23 cellular contexts compared by ENCODE assay signal in the genomic region with DNA sequence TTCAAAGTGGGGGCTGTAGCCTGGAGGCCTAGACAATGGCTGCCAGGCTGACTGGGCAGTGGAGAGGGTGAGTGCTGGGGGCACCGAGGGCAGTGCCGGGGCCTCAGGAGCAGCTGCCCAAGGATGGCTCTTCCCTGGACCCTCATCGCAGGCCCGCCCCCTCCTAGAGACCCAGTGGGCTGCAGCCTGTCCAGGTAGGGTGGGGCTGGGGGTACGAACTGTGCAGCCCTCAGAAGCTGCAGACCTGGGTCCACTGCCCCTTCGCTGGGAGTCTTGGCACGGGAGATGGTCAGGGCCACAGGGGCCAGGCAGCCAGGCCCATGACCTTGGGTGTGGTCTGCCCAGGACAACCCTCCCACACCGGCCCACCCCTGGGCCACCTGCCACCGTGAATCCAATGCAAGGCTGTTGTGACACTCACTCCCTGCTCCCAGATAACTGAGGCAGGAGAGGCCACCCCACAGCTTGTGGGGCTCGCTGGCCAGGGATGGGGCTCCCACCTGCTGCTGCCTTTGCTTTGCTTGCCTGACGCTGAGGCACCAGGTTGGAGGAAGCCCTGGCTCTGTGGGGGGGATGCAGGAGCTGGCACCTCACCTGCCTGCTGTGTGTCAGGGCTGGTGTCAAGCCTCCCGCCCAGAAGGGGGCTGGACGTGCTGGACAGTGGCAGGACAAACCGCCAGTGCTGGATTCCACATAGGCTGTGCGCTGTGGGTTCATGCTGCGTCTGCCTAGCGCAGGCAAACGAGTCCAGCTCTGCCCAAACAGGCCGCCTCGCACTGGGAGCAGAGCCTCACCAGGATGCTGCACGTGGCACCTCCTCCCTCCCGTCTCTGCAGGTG. TPM values are rescaled to one million over a fixed set of nuclear protein-coding genes. Genes with fewer than 3 reads are reported as not detected.
A peak's percentile ranks its signal among the peaks of the same experiment; 100 is the strongest.
DNase-seq lines count a peak whose midpoint lies in the region; ATAC-seq and TF ChIP-seq lines count a peak whose summit lies in the region.
"Had no signal": no experiment of that assay in that cellular context is flagged by ENCODE, and none has a peak within 500 bp of the region (broad histone marks: within the 10 kb centered on the region; RNA-seq: fewer than 3 reads in every experiment).

No MANE protein-coding gene starts in this region.

- no peaks in the 10 kb centered on the region for H3K79me1 ChIP-seq in mesenchymal stem cell (replicated peaks; ENCODE audit: low read length, poor library complexity, severe bottlenecking)

- H3K36me3 ChIP-seq in mesenchymal stem cell (ENCODE audit: control insufficient read depth in 1 of 2, insufficient read depth in 2 of 2, low read depth in 1 of 2, low read length in 2 of 2) (no peaks in the 10 kb centered on the region), uterus (no peaks in the 10 kb centered on the region)
- H3K36me3 ChIP-seq: HAP-1 had no signal

- no peak overlapping the region for H2BK5ac ChIP-seq in mesenchymal stem cell (ENCODE audit: low read depth, low read length, poor library complexity, severe bottlenecking)

- no peak overlapping the region for H3K27ac Mint-ChIP-seq in glutamatergic neuron (ENCODE audit: unreplicated experiment)
- H3K27ac Mint-ChIP-seq: activated CD4-positive, alpha-beta T cell treated with anti-CD3 and anti-CD28 coated beads for 36 hours; activated naive CD8-positive, alpha-beta T cell; naive thymus-derived CD4-positive, alpha-beta T cell; progenitor cell of endocrine pancreas; stimulated activated effector memory CD8-positive, alpha-beta T cell treated with anti-CD3 and anti-CD28 coated beads, Interleukin-12 subunit alpha, Interleukin-12 subunit beta, amount 100 ng/mL, for 72 hours had no signal

- H3K23ac ChIP-seq in mesenchymal stem cell (ENCODE audit: low read length in 2 of 2) = no peak overlapping the region

- H3K9me3 ChIP-seq in mesenchymal stem cell (ENCODE audit: control insufficient read depth, low read length) (no peaks in the 10 kb centered on the region), uterus (no peaks in the 10 kb centered on the region)
- H3K9me3 ChIP-seq: HAP-1 had no signal

- H3K9ac ChIP-seq in mesenchymal stem cell (ENCODE audit: low read length) = no peak overlapping the region

- peaks cover 6% of the 10 kb centered on the region for H3K9me3 Mint-ChIP-seq in glutamatergic neuron (ENCODE audit: unreplicated experiment)
- H3K9me3 Mint-ChIP-seq: dendritic cell treated with granulocyte-macrophage colony-stimulating factor and Interleukin-4, amounts not matched to agents 40 ng/mL and 50 ng/mL, for 4 days; stimulated activated effector memory CD8-positive, alpha-beta T cell treated with anti-CD3 and anti-CD28 coated beads, Interleukin-12 subunit alpha, Interleukin-12 subunit beta, amount 100 ng/mL, for 72 hours had no signal

- H2AFZ ChIP-seq in mesenchymal stem cell (ENCODE audit: low read depth, low read length) = no peak overlapping the region

- TF ChIP-seq RAD21 in Ishikawa (IDR thresholded peaks at IDR 0.05; ENCODE audit: low read depth) = no peak

- H4K8ac ChIP-seq in mesenchymal stem cell (ENCODE audit: low read length) = no peak overlapping the region

- no peak overlapping the region for H2BK15ac ChIP-seq in mesenchymal stem cell (ENCODE audit: low read depth, poor library complexity, severe bottlenecking)

- H3K27me3 Mint-ChIP-seq in glutamatergic neuron (ENCODE audit: unreplicated experiment) = peaks cover 6% of the 10 kb centered on the region

- H2BK120ac ChIP-seq in mesenchymal stem cell (ENCODE audit: low read depth, low read length) = no peak overlapping the region

- no peak for TF ChIP-seq POLR2A in uterus (IDR thresholded peaks at IDR 0.05)

- H3K4me2 ChIP-seq in mesenchymal stem cell (ENCODE audit: low read length, poor library complexity, severe bottlenecking) = no peak overlapping the region

- H3K27ac ChIP-seq in mesenchymal stem cell (ENCODE audit: low read length, poor library complexity, severe bottlenecking) (no peak overlapping the region), uterus (no peak overlapping the region)

- ATAC-seq in GM21717 (IDR thresholded peaks at IDR 0.05; ENCODE audit: unreplicated experiment) (no peak), GM18870 (IDR thresholded peaks at IDR 0.05; ENCODE audit: unreplicated experiment) (no peak)
- ATAC-seq: activated CD4-positive, alpha-beta T cell treated with anti-CD3 and anti-CD28 coated beads for 36 hours; K562; stimulated activated effector memory CD8-positive, alpha-beta T cell treated with anti-CD3 and anti-CD28 coated beads, Interleukin-12 subunit alpha, Interleukin-12 subunit beta, amount 100 ng/mL, for 72 hours had no signal

- H3K27me3 ChIP-seq in mesenchymal stem cell (ENCODE audit: control insufficient read depth in 1 of 2, insufficient read depth in 1 of 2, low read length in 2 of 2) (peaks cover 0 to 26% of the 10 kb centered on the region in 2 experiments), uterus (no peaks in the 10 kb centered on the region)

- intact Hi-C loops in uterus (cut with DNase I; ENCODE audit: low total_unique reads) = no loop called here

- H4K91ac ChIP-seq in mesenchymal stem cell (ENCODE audit: low read length) = peak overlapping the region; percentile 11

- H3K18ac ChIP-seq in mesenchymal stem cell (ENCODE audit: low read depth in 1 of 2, low read length in 2 of 2) = no peak overlapping the region

- H3K4me3 Mint-ChIP-seq in glutamatergic neuron (ENCODE audit: unreplicated experiment) = no peak overlapping the region
- H3K4me3 Mint-ChIP-seq: activated CD4-positive, alpha-beta T cell treated with anti-CD3 and anti-CD28 coated beads for 36 hours; activated naive CD8-positive, alpha-beta T cell; brain; dendritic cell treated with granulocyte-macrophage colony-stimulating factor and Interleukin-4, amounts not matched to agents 40 ng/mL and 50 ng/mL, for 4 days; naive thymus-derived CD4-positive, alpha-beta T cell; stimulated activated effector memory CD8-positive, alpha-beta T cell treated with anti-CD3 and anti-CD28 coated beads, Interleukin-12 subunit alpha, Interleukin-12 subunit beta, amount 100 ng/mL, for 72 hours had no signal

- H3K4me1 ChIP-seq in mesenchymal stem cell (ENCODE audit: control insufficient read depth, insufficient read depth, low read depth, low read length) (no peaks in the 10 kb centered on the region), uterus (no peaks in the 10 kb centered on the region)
- H3K4me1 ChIP-seq: HAP-1 had no signal

- H3K4me1 Mint-ChIP-seq in glutamatergic neuron (ENCODE audit: low read depth, unreplicated experiment) = no peaks in the 10 kb centered on the region

- H3K36me3 Mint-ChIP-seq in glutamatergic neuron (ENCODE audit: unreplicated experiment) = no peaks in the 10 kb centered on the region
- H3K36me3 Mint-ChIP-seq: activated naive CD8-positive, alpha-beta T cell; brain; stimulated activated effector memory CD8-positive, alpha-beta T cell treated with anti-CD3 and anti-CD28 coated beads, Interleukin-12 subunit alpha, Interleukin-12 subunit beta, amount 100 ng/mL, for 72 hours had no signal

- H3K4me3 ChIP-seq in mesenchymal stem cell (ENCODE audit: insufficient read depth in 1 of 2, low read depth in 1 of 2, low read length in 2 of 2) (peak overlapping the region in 1 of 2 experiments; percentile 31), uterus (no peak overlapping the region)
- H3K4me3 ChIP-seq: HAP-1, K562, lung had no signal

- H2AK5ac ChIP-seq in mesenchymal stem cell (ENCODE audit: low read length, severe bottlenecking) = no peak overlapping the region

- 86% methylated on average over 22 of the region's 22 CpGs for WGBS in mesenchymal stem cell

- no peak overlapping the region for H3K4ac ChIP-seq in mesenchymal stem cell (ENCODE audit: low read depth in 1 of 2, low read length in 2 of 2)

- no peak overlapping the region for H2BK12ac ChIP-seq in mesenchymal stem cell (ENCODE audit: low read length in 2 of 2)

- TF ChIP-seq CTCF in glutamatergic neuron (IDR thresholded peaks at IDR 0.05; ENCODE audit: partially characterized antibody, unreplicated experiment) (no peak), uterus (IDR thresholded peaks at IDR 0.05) (no peak)

- DNase-seq in COLO668 (lab: John Stamatoyannopoulos, UW; ENCODE audit: unreplicated experiment) (peak; percentile 25), glutamatergic neuron (peak; percentile 3), mesenchymal stem cell (no peak), T-helper 9 cell (no peak), uterus (no peak)
- DNase-seq: Calu3; erythroblast; NCI-H2081; NCI-H510A; stimulated activated CD4-positive, alpha-beta T cell treated with anti-CD3 and anti-CD28 coated beads, Interleukin-12 subunit alpha, Interleukin-12 subunit beta, amount 100 ng/mL, for 4 hours had no signal

- H3K14ac ChIP-seq in mesenchymal stem cell (ENCODE audit: low read length in 2 of 2) = no peak overlapping the region

- no peak for TF ChIP-seq EP300 in Ishikawa (IDR thresholded peaks at IDR 0.05; ENCODE audit: borderline replicate concordance)

TF ChIP-seq in Ishikawa, 13 proteins besides CTCF, POLR2A, EP300 and RAD21:
- no peak for TF ChIP-seq ZBTB7A (IDR thresholded peaks at IDR 0.05; ENCODE audit: low read depth)
- TF ChIP-seq, protein P1, sequence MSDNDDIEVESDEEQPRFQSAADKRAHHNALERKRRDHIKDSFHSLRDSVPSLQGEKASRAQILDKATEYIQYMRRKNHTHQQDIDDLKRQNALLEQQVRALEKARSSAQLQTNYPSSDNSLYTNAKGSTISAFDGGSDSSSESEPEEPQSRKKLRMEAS (IDR thresholded peaks at IDR 0.05) = 0 out of 2 replicates have a peak, but pooled peaks have one; percentile 27

RNA-seq across cellular contexts. Expression of gene SLC9A3, which starts 23.1 kb away (rescaled TPM):
- total RNA-seq in glutamatergic neuron (ENCODE audit: unreplicated experiment) (1.1 TPM), uterus (1 to 10 TPM in 3 of 4 donors, under 1 TPM in 1; 0.29 to 3.9 (median 2.6) TPM)
- 1.1 TPM for polyA plus RNA-seq in mesenchymal stem cell (2013, experiment 1 of 2)
- polyA plus RNA-seq in mesenchymal stem cell (2013, experiment 2 of 2) = 1.1 TPM

Comparison
In these comparisons a context has a peak if more than half of its experiments do, and no peak if none do; other contexts are left out.
1. DNase-seq: peak in COLO668 (single experiment) and glutamatergic neuron (single experiment); none in mesenchymal stem cell (single experiment), T-helper 9 cell (single experiment) and uterus (0 of 2).